Comparison of ENCODE assay signal across 27 cellular contexts in genomic region chr20:32858189-32858588, GRCh38. TPM values are rescaled to one million over a fixed set of nuclear protein-coding genes. Genes with fewer than 3 reads are reported as not detected.
A peak's percentile ranks its signal among the peaks of the same experiment; 100 is the strongest.
DNase-seq lines count a peak whose midpoint lies in the region; ATAC-seq and TF ChIP-seq lines count a peak whose summit lies in the region.
"Had no signal": no experiment of that assay in that cellular context is flagged by ENCODE, and none has a peak within 500 bp of the region (broad histone marks: within the 10 kb centered on the region; RNA-seq: fewer than 3 reads in every experiment).

No MANE protein-coding gene starts in this region.

- H3K4me2 ChIP-seq in neural progenitor cell: no peak overlapping the region
- H3K4me2 ChIP-seq: A549; BLaER1 treated with 17β-estradiol and CSF1 and Interleukin-3, amounts not matched to agents 10 nM and 100 nM had no signal

- H3F3A ChIP-seq in neural progenitor cell (ENCODE audit: low read depth): peaks cover 10% of the 10 kb centered on the region

- peaks cover 10% of the 10 kb centered on the region for H3K4me1 Mint-ChIP-seq in activated naive CD4-positive, alpha-beta T cell treated with anti-CD3 and anti-CD28 coated beads for 36 hours (ENCODE audit: low read depth)
- H3K4me1 Mint-ChIP-seq in neural progenitor cell (no peaks in the 10 kb centered on the region), Calu3 (ENCODE audit: low read depth, unreplicated experiment) (no peaks in the 10 kb centered on the region)

- TF ChIP-seq CTCF in fibroblast of mammary gland (conservative IDR thresholded peaks at IDR 0.05; ENCODE audit: control insufficient read depth, insufficient read depth, low read depth, low read length) (no peak), neural progenitor cell (IDR thresholded peaks at IDR 0.05) (no peak), Calu3 (IDR thresholded peaks at IDR 0.05; ENCODE audit: unreplicated experiment) (no peak)

- H3K9ac ChIP-seq in NT2/D1 (ENCODE audit: insufficient read length, low read depth): no peak overlapping the region
- H3K9ac ChIP-seq in neural progenitor cell: no peak overlapping the region
- H3K9ac ChIP-seq: BLaER1 treated with 17β-estradiol and CSF1 and Interleukin-3, amounts not matched to agents 10 nM and 100 nM had no signal

- H3K79me2 ChIP-seq in neural progenitor cell (ENCODE audit: low read depth): no peaks in the 10 kb centered on the region

- H3K9me3 ChIP-seq in NT2/D1 (ENCODE audit: insufficient read depth, low read length) (no peaks in the 10 kb centered on the region), neural progenitor cell (ENCODE audit: low read depth) (no peaks in the 10 kb centered on the region)
- H3K9me3 ChIP-seq: A549; ascending aorta; BLaER1 treated with 17β-estradiol and CSF1 and Interleukin-3, amounts not matched to agents 10 nM and 100 nM; left ventricle myocardium inferior; vagina had no signal

- H3K36me3 Mint-ChIP-seq in activated naive CD4-positive, alpha-beta T cell treated with anti-CD3 and anti-CD28 coated beads for 36 hours (ENCODE audit: low read depth): peaks cover 7% of the 10 kb centered on the region
- peaks cover 0 to 7% of the 10 kb centered on the region in 2 donors for H3K36me3 Mint-ChIP-seq in activated naive CD4-positive, alpha-beta T cell treated with anti-CD3 and anti-CD28 coated beads, Interleukin-2, amount 50 U/mL, for 72 hours
- H3K36me3 Mint-ChIP-seq in neural progenitor cell (peaks cover 10% of the 10 kb centered on the region), Calu3 (ENCODE audit: insufficient read depth, unreplicated experiment) (peaks cover 42% of the 10 kb centered on the region)

- peaks cover 6% of the 10 kb centered on the region for H4K20me1 ChIP-seq in neural progenitor cell (ENCODE audit: low read depth)

- intact Hi-C loops in activated naive CD4-positive, alpha-beta T cell treated with anti-CD3 and anti-CD28 coated beads for 36 hours (cut with micrococcal nuclease): no loop called here
- intact Hi-C loops in Calu3 (cut with micrococcal nuclease; ENCODE audit: unreplicated experiment): no loop called here

- H3K27ac ChIP-seq in neural progenitor cell: peak overlapping the region; percentile 40
- H3K27ac ChIP-seq: A549; ascending aorta; BLaER1 treated with 17β-estradiol and CSF1 and Interleukin-3, amounts not matched to agents 10 nM and 100 nM; left ventricle myocardium inferior; vagina had no signal

- no peaks in the 10 kb centered on the region for H3K27me3 ChIP-seq in NT2/D1 (ENCODE audit: insufficient read depth, insufficient read length)
- no peaks in the 10 kb centered on the region for H3K27me3 ChIP-seq in neural progenitor cell
- H3K27me3 ChIP-seq: ascending aorta; BLaER1 treated with 17β-estradiol and CSF1 and Interleukin-3, amounts not matched to agents 10 nM and 100 nM; vagina had no signal

- BruUV-seq in Calu3 (replicated peaks; lab: Mats Ljungman, UMichigan): no TSS peak

- H3K9me3 Mint-ChIP-seq in activated naive CD4-positive, alpha-beta T cell treated with anti-CD3 and anti-CD28 coated beads for 36 hours: no peaks in the 10 kb centered on the region
- no peaks in the 10 kb centered on the region for H3K9me3 Mint-ChIP-seq in activated naive CD4-positive, alpha-beta T cell treated with anti-CD3 and anti-CD28 coated beads, Interleukin-2, amount 50 U/mL, for 72 hours
- H3K9me3 Mint-ChIP-seq in neural progenitor cell: no peaks in the 10 kb centered on the region
- no peaks in the 10 kb centered on the region for H3K9me3 Mint-ChIP-seq in Calu3 (ENCODE audit: low read depth, unreplicated experiment)

- no peak overlapping the region for H3K4me3 Mint-ChIP-seq in activated naive CD4-positive, alpha-beta T cell treated with anti-CD3 and anti-CD28 coated beads for 36 hours
- H3K4me3 Mint-ChIP-seq in neural progenitor cell (no peak overlapping the region), Calu3 (ENCODE audit: low read depth, unreplicated experiment) (no peak overlapping the region)

- H3K4me1 ChIP-seq in NT2/D1 (ENCODE audit: insufficient read depth, insufficient read length) (no peaks in the 10 kb centered on the region), neural progenitor cell (peaks cover 13% of the 10 kb centered on the region)
- H3K4me1 ChIP-seq: A549, ascending aorta, vagina had no signal

- CTCF ChIA-PET in activated naive CD4-positive, alpha-beta T cell treated with anti-CD3 and anti-CD28 coated beads for 36 hours (lab: Charles Lee): no interaction called here
- CTCF ChIA-PET in Calu3 (lab: Charles Lee): no interaction called here

- no peak overlapping the region for H2AFZ ChIP-seq in neural progenitor cell (replicated peaks)

- no peak for DNase-seq in activated naive CD4-positive, alpha-beta T cell treated with anti-CD3 and anti-CD28 coated beads for 36 hours
- DNase-seq in activated naive CD4-positive, alpha-beta T cell treated with anti-CD3 and anti-CD28 coated beads, Interleukin-2, amount 50 U/mL, for 72 hours (ENCODE audit: low spot score in 2 of 2): no peak
- DNase-seq in NT2/D1 (ENCODE audit: low read depth, low spot score) (peak; percentile 30), fibroblast of mammary gland (ENCODE audit: low read depth) (peak; percentile 7), neural progenitor cell (ENCODE audit: low spot score) (no peak), germinal center (ENCODE audit: low spot score) (no peak), Calu3 (no peak), SK-N-DZ (ENCODE audit: low spot score) (no peak)
- DNase-seq: activated CD4-positive, alpha-beta T cell treated with anti-CD3 and anti-CD28 coated beads for 48 hours; activated CD8-positive, alpha-beta memory T cell treated with anti-CD3 and anti-CD28 coated beads, Interleukin-2, amount 50 U/mL, for 48 hours; cerebellar nuclear complex; DMS153; effector memory CD4-positive, alpha-beta T cell; KBM-7; left ventricle myocardium inferior; NCI-H1930; NCI-H446 treated with DMSO at 0.1 percent for 48 hours; NK-92 treated with Interleukin-12 subunit alpha and Interleukin-12 subunit beta, amount 100 ng/mL, for 24 hours; RPMI8226; stimulated activated CD4-positive, alpha-beta T cell treated with anti-CD3 and anti-CD28 coated beads, Interleukin-12 subunit alpha, Interleukin-12 subunit beta, amount 100 ng/mL, for 4 hours; stimulated activated CD8-positive, alpha-beta memory T cell treated with anti-CD3 and anti-CD28 coated beads, Interleukin-4, amount 100 ng/mL, for 48 hours; substantia nigra had no signal

- H3K27ac Mint-ChIP-seq in activated naive CD4-positive, alpha-beta T cell treated with anti-CD3 and anti-CD28 coated beads for 36 hours: peak overlapping the region; percentile 5
- H3K27ac Mint-ChIP-seq in activated naive CD4-positive, alpha-beta T cell treated with anti-CD3 and anti-CD28 coated beads, Interleukin-2, amount 50 U/mL, for 72 hours: peak overlapping the region in 1 of 2 donors; percentile 43
- no peak overlapping the region for H3K27ac Mint-ChIP-seq in neural progenitor cell
- no peak overlapping the region for H3K27ac Mint-ChIP-seq in Calu3 (ENCODE audit: unreplicated experiment)

- no peaks in the 10 kb centered on the region for H3K27me3 Mint-ChIP-seq in activated naive CD4-positive, alpha-beta T cell treated with anti-CD3 and anti-CD28 coated beads for 36 hours (ENCODE audit: low read depth)
- peaks cover 2% of the 10 kb centered on the region for H3K27me3 Mint-ChIP-seq in neural progenitor cell (ENCODE audit: insufficient read depth, low read depth)
- H3K27me3 Mint-ChIP-seq in Calu3 (ENCODE audit: unreplicated experiment): no peaks in the 10 kb centered on the region

- H3K4me3 ChIP-seq in NT2/D1 (ENCODE audit: insufficient read length, low read depth): no peak overlapping the region
- no peak overlapping the region for H3K4me3 ChIP-seq in fibroblast of mammary gland (ENCODE audit: control insufficient read depth, low read depth, low read length)
- no peak overlapping the region for H3K4me3 ChIP-seq in neural progenitor cell
- H3K4me3 ChIP-seq: A549; ascending aorta; BLaER1 treated with 17β-estradiol and CSF1 and Interleukin-3, amounts not matched to agents 10 nM and 100 nM; GM12878; left ventricle myocardium inferior; vagina had no signal

- ATAC-seq in activated naive CD4-positive, alpha-beta T cell treated with anti-CD3 and anti-CD28 coated beads, Interleukin-2, amount 50 U/mL, for 72 hours: no peak
- ATAC-seq: GM12878 had no signal

- H3K36me3 ChIP-seq in NT2/D1 (ENCODE audit: insufficient read depth, insufficient read length, low read length): no peaks in the 10 kb centered on the region
- H3K36me3 ChIP-seq in neural progenitor cell: no peaks in the 10 kb centered on the region
- H3K36me3 ChIP-seq: vagina had no signal

RNA-seq across cellular contexts. Expression of gene EFCAB8, which starts 0.5 kb away (rescaled TPM):
- total RNA-seq in activated naive CD4-positive, alpha-beta T cell treated with anti-CD3 and anti-CD28 coated beads for 36 hours: under 1 TPM; 0.45 to 0.57 TPM
- total RNA-seq in activated naive CD4-positive, alpha-beta T cell treated with anti-CD3 and anti-CD28 coated beads, Interleukin-2, amount 50 U/mL, for 72 hours: under 1 TPM; 0.52 to 0.70 TPM
- total RNA-seq in neural progenitor cell (ENCODE audit: low replicate concordance) (not detected in 2 replicates), Calu3 (2022) (1.1 and 2.5 TPM in 2 replicates)
- not detected in 2 replicates for polyA plus RNA-seq in SK-N-DZ (2014; cell fraction: cytosol; rRNA removed)
- 0.29 TPM in 1 of 2 replicates, not detected in the other for polyA plus RNA-seq in SK-N-DZ (2014; cell fraction: nucleus; rRNA removed)
- total RNA-seq: ascending aorta, left ventricle myocardium inferior, vagina had no signal
- polyA plus RNA-seq: A549 had no signal

RNA-seq across cellular contexts. Expression of gene MAPRE1, which starts 38.4 kb away (rescaled TPM):
- 100 to 1,000 TPM; 119 to 127 TPM for total RNA-seq in activated naive CD4-positive, alpha-beta T cell treated with anti-CD3 and anti-CD28 coated beads for 36 hours
- total RNA-seq in activated naive CD4-positive, alpha-beta T cell treated with anti-CD3 and anti-CD28 coated beads, Interleukin-2, amount 50 U/mL, for 72 hours: 100 to 1,000 TPM; 106 to 142 TPM
- total RNA-seq in neural progenitor cell (ENCODE audit: low replicate concordance) (210 and 263 TPM in 2 replicates), Calu3 (2022) (205 and 211 TPM in 2 replicates)
- polyA plus RNA-seq in SK-N-DZ (2014; cell fraction: cytosol; rRNA removed): 233 and 240 TPM in 2 replicates
- polyA plus RNA-seq in SK-N-DZ (2014; cell fraction: nucleus; rRNA removed): 102 and 115 TPM in 2 replicates

Comparison
In these comparisons a context has a peak if more than half of its experiments do, and no peak if none do; other contexts are left out.
1. DNase-seq: peak in NT2/D1 (single experiment) and fibroblast of mammary gland (single experiment); none in activated naive CD4-positive, alpha-beta T cell treated with anti-CD3 and anti-CD28 coated beads for 36 hours (single experiment), activated naive CD4-positive, alpha-beta T cell treated with anti-CD3 and anti-CD28 coated beads, Interleukin-2, amount 50 U/mL, for 72 hours (0 of 2), neural progenitor cell (single experiment), germinal center (single experiment), Calu3 (single experiment) and SK-N-DZ (single experiment).